ENCODE assay signal across 12 cellular contexts in the genomic region with DNA sequence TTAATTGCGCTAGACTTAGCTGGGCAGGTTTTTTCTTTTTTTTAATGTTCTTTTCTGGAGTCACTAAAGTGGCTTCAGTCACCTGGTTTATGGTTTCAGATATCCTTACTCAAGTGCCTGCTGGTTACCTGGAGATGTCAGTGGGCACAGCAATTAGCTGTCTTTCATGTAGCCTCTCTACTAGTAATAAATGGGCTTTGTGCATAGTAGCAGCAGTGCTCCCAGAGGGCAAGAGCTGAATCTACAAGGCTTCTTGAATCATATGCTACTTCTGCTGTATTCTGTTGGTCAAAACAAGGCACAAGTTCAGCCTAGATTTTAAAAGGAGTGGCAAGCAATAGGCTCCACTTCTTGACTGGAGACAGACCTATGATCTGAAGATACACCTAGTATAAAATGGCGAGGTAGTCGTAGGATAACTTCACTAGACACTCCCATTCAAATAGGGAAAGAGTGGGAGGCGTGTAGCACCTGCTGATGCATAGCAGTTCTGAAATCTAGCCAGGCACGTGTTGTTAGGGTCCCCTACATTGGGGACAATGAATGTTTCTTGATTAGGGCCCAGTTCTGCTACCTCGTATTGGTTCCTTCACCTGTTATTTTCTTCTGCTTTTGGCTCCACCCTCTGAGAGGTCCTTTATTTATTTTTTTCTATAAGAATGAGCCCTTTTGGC. TPM values are rescaled to one million over a fixed set of nuclear protein-coding genes. Genes with fewer than 3 reads are reported as not detected.
DNase-seq lines count a peak whose midpoint lies in the region; ATAC-seq and TF ChIP-seq lines count a peak whose summit lies in the region.
"Had no signal": no experiment of that assay in that cellular context is flagged by ENCODE, and none has a peak within 500 bp of the region (broad histone marks: within the 10 kb centered on the region; RNA-seq: fewer than 3 reads in every experiment).

No MANE protein-coding gene starts in this region.

- no peaks in the 10 kb centered on the region for H3K9me3 Mint-ChIP-seq in MCF 10A (ENCODE audit: unreplicated experiment)

- H3K4me3 Mint-ChIP-seq in MCF 10A (ENCODE audit: unreplicated experiment) (no peak overlapping the region), T-helper 17 cell (no peak overlapping the region)

- DNase-seq in DMS53 (lab: John Stamatoyannopoulos, UW) (peak; percentile 50), GM13977 (ENCODE audit: low spot score) (no peak), NCI-H187 treated with DMSO at 0.1 percent for 48 hours (lab: John Stamatoyannopoulos, UW) (peak; percentile 88), brain microvascular endothelial cell (no peak), MCF 10A (ENCODE audit: unreplicated experiment) (no peak), inferior parietal cortex (ENCODE audit: extremely low spot score) (no peak), T-helper 17 cell (no peak)
- DNase-seq: erythroblast, NCI-H1694, psoas muscle, T1000 had no signal

- H3K27me3 Mint-ChIP-seq in MCF 10A (ENCODE audit: insufficient read depth, unreplicated experiment) (no peaks in the 10 kb centered on the region), T-helper 17 cell (no peaks in the 10 kb centered on the region)

- ATAC-seq in T-helper 17 cell (no peak), GM18517 (IDR thresholded peaks at IDR 0.05; ENCODE audit: unreplicated experiment) (no peak)
- ATAC-seq: psoas muscle had no signal

- intact Hi-C loops in MCF 10A (cut with micrococcal nuclease), result no loop called here

- no peak overlapping the region for H3K27ac Mint-ChIP-seq in MCF 10A (ENCODE audit: low read depth, unreplicated experiment)
- H3K27ac Mint-ChIP-seq in T-helper 17 cell, result no peak overlapping the region

- H3K27me3 ChIP-seq in brain microvascular endothelial cell (replicated peaks), result no peaks in the 10 kb centered on the region

- CTCF ChIA-PET in MCF 10A (lab: Yijun Ruan, JAX), result interaction anchor here (0.6 to 1.0 kb wide), 3 partner anchors 10 to 599 kb away, joined by 3 to 10 read pairs (median 3); no protein-coding TSS in a partner anchor

- no peaks in the 10 kb centered on the region for H3K36me3 ChIP-seq in brain microvascular endothelial cell (replicated peaks)

- no peaks in the 10 kb centered on the region for H3K9me3 ChIP-seq in T-helper 17 cell (ENCODE audit: control insufficient read depth, low read length, poor library complexity, severe bottlenecking)
- H3K9me3 ChIP-seq: psoas muscle had no signal

- no peak overlapping the region for H3K27ac ChIP-seq in brain microvascular endothelial cell
- H3K27ac ChIP-seq: psoas muscle had no signal

- POLR2A ChIA-PET in MCF 10A (lab: Yijun Ruan, JAX), result no interaction called here

- in situ Hi-C loops in GM13977 (cut with MboI; ENCODE audit: low pct_unique_long_range_greater_than_20kb, low sequenced_read_pairs, unreplicated experiment), result no loop called here
- in situ Hi-C loops in brain microvascular endothelial cell (cut with HindIII; ENCODE audit: low pct_ligation_motif_present, low sequenced_read_pairs), result no loop called here

- no peak overlapping the region for H3K4me3 ChIP-seq in brain microvascular endothelial cell (ENCODE audit: low read depth, low read length)
- H3K4me3 ChIP-seq: psoas muscle had no signal

- BruUV-seq in MCF 10A (replicated peaks; lab: Mats Ljungman, UMichigan), result no TSS peak

- H3K4me1 Mint-ChIP-seq in MCF 10A (ENCODE audit: insufficient read depth, unreplicated experiment) (peaks cover 11% of the 10 kb centered on the region), T-helper 17 cell (peaks cover 37% of the 10 kb centered on the region)

- TF ChIP-seq CTCF in GM13977 (IDR thresholded peaks at IDR 0.05; ENCODE audit: extremely low read depth, insufficient read depth, missing control alignments) (peak; percentile 6), brain microvascular endothelial cell (IDR thresholded peaks at IDR 0.05; ENCODE audit: low read depth, low read length, missing control alignments) (peak; percentile 33), MCF 10A (IDR thresholded peaks at IDR 0.05; ENCODE audit: unreplicated experiment) (no peak)

- peaks cover 8% of the 10 kb centered on the region for H3K36me3 Mint-ChIP-seq in MCF 10A (ENCODE audit: insufficient read depth, unreplicated experiment)
- no peaks in the 10 kb centered on the region for H3K36me3 Mint-ChIP-seq in T-helper 17 cell (ENCODE audit: low read depth)

RNA-seq across cellular contexts. Expression of a gene that starts 7.0 kb away (rescaled TPM):
- total RNA-seq in MCF 10A (2022), result 26.1 and 29.3 TPM in 2 replicates
- total RNA-seq in T-helper 17 cell, result 10 to 100 TPM; 24.7 to 25.4 TPM

Comparison
In these comparisons a context has a peak if more than half of its experiments do, and no peak if none do; other contexts are left out.
1. DNase-seq: peak in DMS53 (single experiment) and NCI-H187 treated with DMSO at 0.1 percent for 48 hours (single experiment); none in GM13977 (single experiment), brain microvascular endothelial cell (single experiment), MCF 10A (single experiment), inferior parietal cortex (single experiment) and T-helper 17 cell (0 of 3).